In genomic region chr1:3187415-3188149, GRCh38 we compare ENCODE assay signal across 25 cellular contexts.
DNase-seq lines count a peak whose midpoint lies in the region; ATAC-seq, FAIRE-seq and TF ChIP-seq lines count a peak whose summit lies in the region.
"Had no signal": no experiment of that assay in that cellular context is flagged by ENCODE, and none has a peak within 500 bp of the region (broad histone marks: within the 10 kb centered on the region; RNA-seq: fewer than 3 reads in every experiment).

No MANE protein-coding gene starts in this region.

- 77 to 78% methylated on average over 19 to 21 of the region's 21 CpGs for WGBS in pancreas, 2 donors

- H3K36me3 ChIP-seq in right atrium auricular region (no peaks in the 10 kb centered on the region), pancreas (no peaks in the 10 kb centered on the region), vagina (no peaks in the 10 kb centered on the region)
- H3K36me3 ChIP-seq: colonic mucosa, right lobe of liver had no signal

- no peak for TF ChIP-seq POLR2A in vagina (IDR thresholded peaks at IDR 0.05)

- TF ChIP-seq CTCF in coronary artery (IDR thresholded peaks at IDR 0.05) (no peak), right atrium auricular region (IDR thresholded peaks at IDR 0.05) (no peak), pancreas (IDR thresholded peaks at IDR 0.05) (no peak), vagina (IDR thresholded peaks at IDR 0.05) (no peak)

- no peak for DNase-seq in coronary artery (ENCODE audit: low spot score)
- no peak for DNase-seq in right atrium auricular region (ENCODE audit: low spot score)
- DNase-seq in pancreas = no peak
- DNase-seq in vagina (ENCODE audit: extremely low spot score in 2 of 2) = no peak
- DNase-seq in cerebellar cortex (ENCODE audit: low spot score) = no peak
- no peak for DNase-seq in C1 segment of cervical spinal cord (lab: John Stamatoyannopoulos, UW)
- DNase-seq in activated CD4-positive, CD25-positive, alpha-beta regulatory T cell (lab: John Stamatoyannopoulos, UW) = no peak
- DNase-seq: activated CD8-positive, alpha-beta memory T cell treated with anti-CD3 and anti-CD28 coated beads, Interleukin-2, amount 50 U/mL, for 48 hours; Calu3; colonic mucosa; H7; KG1; mesenchymal stem cell; naive B cell; NCI-H1436; NCI-H446; right lobe of liver; stimulated activated naive CD8-positive, alpha-beta T cell treated with anti-CD3 and anti-CD28 coated beads, Interleukin-15, Interleukin-2, amounts not matched to agents 100 U/mL and 50 U/mL, for 24 hours; T1000 had no signal

- H3K27me3 ChIP-seq in right atrium auricular region (no peaks in the 10 kb centered on the region), pancreas (no peaks in the 10 kb centered on the region), vagina (no peaks in the 10 kb centered on the region)
- H3K27me3 ChIP-seq: colonic mucosa, right lobe of liver had no signal

- H3K4me1 ChIP-seq in right atrium auricular region (peaks cover 0 to 14% of the 10 kb centered on the region in 2 donors), pancreas (peaks cover 4 to 14% (median 13%) of the 10 kb centered on the region in 3 donors), vagina (no peaks in the 10 kb centered on the region)
- H3K4me1 ChIP-seq: colonic mucosa, right lobe of liver had no signal

- FAIRE-seq in pancreas (lab: Jason Lieb, UNC) = no peak
- FAIRE-seq: astrocyte, GM12891, urothelium cell line had no signal

- peak overlapping the region; percentile 95 to 99 for H3K27ac ChIP-seq in coronary artery
- peak overlapping the region; percentile 39 to 80 for H3K27ac ChIP-seq in right atrium auricular region
- peak overlapping the region; percentile 35 to 62 (median 55) for H3K27ac ChIP-seq in pancreas
- peak overlapping the region; percentile 60 for H3K27ac ChIP-seq in vagina
- H3K27ac ChIP-seq: colonic mucosa, right lobe of liver had no signal

- peak overlapping the region; percentile 50 for H3K4me3 ChIP-seq in coronary artery
- no peak overlapping the region for H3K4me3 ChIP-seq in right atrium auricular region
- H3K4me3 ChIP-seq in pancreas = no peak overlapping the region
- no peak overlapping the region for H3K4me3 ChIP-seq in vagina
- H3K4me3 ChIP-seq: colonic mucosa, right lobe of liver had no signal

- intact Hi-C loops in pancreas (cut with DNase I) (loop anchor here in 1 of 3 donors (10.0 kb wide), 1 partner anchor 123 kb away; the partner anchor contains the start of gene PRDM16), vagina (cut with DNase I) (no loop called here)

- H3K9me3 ChIP-seq in right atrium auricular region (no peaks in the 10 kb centered on the region), pancreas (no peaks in the 10 kb centered on the region), vagina (no peaks in the 10 kb centered on the region)
- H3K9me3 ChIP-seq: colonic mucosa, right lobe of liver had no signal

- peak in 1 of 4 donors; percentile 16 for ATAC-seq in pancreas
- ATAC-seq: activated naive CD4-positive, alpha-beta T cell treated with anti-CD3 and anti-CD28 coated beads, Interleukin-2, amount 50 U/mL, for 72 hours; activated T-helper 17 cell treated with anti-CD3 and anti-CD28 coated beads, Interleukin-2, amount 50 U/mL, for 72 hours; stimulated activated naive CD8-positive, alpha-beta T cell treated with anti-CD3 and anti-CD28 coated beads, Interleukin-15, Interleukin-2, amounts not matched to agents 100 U/mL and 50 U/mL, for 24 hours; WTC11 had no signal
